9 cellular contexts compared by ENCODE assay signal in the genomic region with DNA sequence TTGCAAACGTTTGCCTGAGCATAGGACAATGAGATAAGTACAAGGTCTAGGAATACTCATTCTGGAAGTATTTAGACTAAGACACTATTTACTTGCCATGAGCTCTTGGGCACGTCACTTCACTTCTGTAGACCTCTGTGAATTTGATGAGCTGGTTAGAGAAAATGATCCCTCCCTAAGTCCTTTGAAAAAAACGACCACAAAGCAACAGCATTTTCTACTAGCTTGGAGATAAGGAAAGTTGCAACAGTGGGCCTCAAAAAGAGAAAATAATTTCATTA. TPM values are rescaled to one million over a fixed set of nuclear protein-coding genes. Genes with fewer than 3 reads are reported as not detected.
DNase-seq lines count a peak whose midpoint lies in the region; ATAC-seq and TF ChIP-seq lines count a peak whose summit lies in the region.
"Had no signal": no experiment of that assay in that cellular context is flagged by ENCODE, and none has a peak within 500 bp of the region (broad histone marks: within the 10 kb centered on the region; RNA-seq: fewer than 3 reads in every experiment).

No MANE protein-coding gene starts in this region.

- no peak for TF ChIP-seq RAD21 in HCT116 (IDR thresholded peaks at IDR 0.05; ENCODE audit: low read depth)

- no peaks in the 10 kb centered on the region for H3K36me3 Mint-ChIP-seq in activated CD8-positive, alpha-beta T cell treated with anti-CD3 and anti-CD28 coated beads for 36 hours (ENCODE audit: low read depth)

- H2AFZ ChIP-seq in HCT116 (ENCODE audit: low read depth, low read length, poor library complexity, severe bottlenecking): peak overlapping the region; percentile 97

- RAD21 ChIA-PET in HCT116 (lab: Charles Lee; ENCODE audit: low non-redundant PET in 1 of 2, low total read pairs in 2 of 2, uncharacterized antibody in 2 of 2, unreplicated experiment in 2 of 2): interaction anchor here in 1 of 2 experiments (1.4 to 1.6 kb wide), 2 partner anchors 8 to 108 kb away, joined by 3 to 4 read pairs; no protein-coding TSS in a partner anchor

- TF ChIP-seq POLR2A in HCT116 (IDR thresholded peaks at IDR 0.05; ENCODE audit: borderline replicate concordance, extremely low read depth, insufficient read depth, insufficient read length): no peak

- peaks cover 6% of the 10 kb centered on the region for H3K4me1 Mint-ChIP-seq in activated CD8-positive, alpha-beta T cell treated with anti-CD3 and anti-CD28 coated beads for 36 hours (ENCODE audit: low read depth)

- DNase-seq in HCT116 (ENCODE audit: low read depth, low spot score) (no peak), astrocyte of the cerebellum (ENCODE audit: low read depth) (no peak)
- DNase-seq in activated CD8-positive, alpha-beta T cell treated with anti-CD3 and anti-CD28 coated beads for 36 hours: no peak
- DNase-seq in stimulated activated CD4-positive, alpha-beta T cell treated with anti-CD3 and anti-CD28 coated beads, Interleukin-1b, Interleukin-23, amount 100 ng/mL, for 48 hours: no peak
- DNase-seq: stimulated activated naive CD8-positive, alpha-beta T cell treated with anti-CD3 and anti-CD28 coated beads, Interleukin-15, amount 100 ng/mL, for 72 hours had no signal

- no peaks in the 10 kb centered on the region for H3K79me2 ChIP-seq in HCT116 (ENCODE audit: insufficient read depth, low read length)

- H3K4me1 ChIP-seq in HCT116 (ENCODE audit: control insufficient read depth in 1 of 2, insufficient read depth in 2 of 2, low read length in 2 of 2) (peaks cover 0 to 22% of the 10 kb centered on the region in 2 experiments; a peak in 2 of 4 replicates), skeletal muscle tissue (ENCODE audit: control insufficient read depth in 3 of 3, insufficient read depth in 3 of 3, low read length in 3 of 3) (peaks cover 5 to 16% (median 6%) of the 10 kb centered on the region in 3 donors)

- H3K27me3 ChIP-seq in HCT116 (ENCODE audit: insufficient read depth, low read length): no peaks in the 10 kb centered on the region
- no peaks in the 10 kb centered on the region for H3K27me3 ChIP-seq in skeletal muscle tissue (ENCODE audit: control insufficient read depth in 3 of 3, insufficient read depth in 3 of 3, low read length in 3 of 3)

- H3K36me3 ChIP-seq in HCT116 (ENCODE audit: control insufficient read depth in 1 of 2, insufficient read depth in 2 of 2, low read length in 2 of 2) (no peaks in the 10 kb centered on the region), skeletal muscle tissue (ENCODE audit: control insufficient read depth in 3 of 3, insufficient read depth in 3 of 3, low read length in 3 of 3) (no peaks in the 10 kb centered on the region)

- in situ Hi-C loops in astrocyte of the cerebellum (cut with HindIII; ENCODE audit: low sequenced_read_pairs): no loop called here

- TF ChIP-seq CTCF in HCT116 (IDR thresholded peaks at IDR 0.05 in 2 of 3, conservative IDR thresholded peaks at IDR 0.05 in 1 of 3; ENCODE audit: borderline replicate concordance in 1 of 3, insufficient read depth in 1 of 3, low read depth in 2 of 3, low read length in 2 of 3) (no peak), astrocyte of the cerebellum (IDR thresholded peaks at IDR 0.05; ENCODE audit: low read depth, low read length, missing control alignments) (no peak)
- no peak for TF ChIP-seq CTCF in activated CD8-positive, alpha-beta T cell treated with anti-CD3 and anti-CD28 coated beads for 36 hours (IDR thresholded peaks at IDR 0.05)

- peaks cover 3% of the 10 kb centered on the region for H3K9me3 Mint-ChIP-seq in activated CD8-positive, alpha-beta T cell treated with anti-CD3 and anti-CD28 coated beads for 36 hours

- no TSS peak for BruUV-seq in HCT116 (replicated peaks; lab: Mats Ljungman, UMichigan)

- intact Hi-C loops in HCT116 (cut with micrococcal nuclease): loop anchor here (2.0 to 5.0 kb wide), 2 partner anchors 38 to 106 kb away; no protein-coding TSS in a partner anchor
- intact Hi-C loops in activated CD8-positive, alpha-beta T cell treated with anti-CD3 and anti-CD28 coated beads for 36 hours (cut with micrococcal nuclease): no loop called here

- no peak overlapping the region for H3K4me3 Mint-ChIP-seq in activated CD8-positive, alpha-beta T cell treated with anti-CD3 and anti-CD28 coated beads for 36 hours

- no peak for ATAC-seq in HCT116
- ATAC-seq in activated CD8-positive, alpha-beta T cell treated with anti-CD3 and anti-CD28 coated beads for 36 hours: no peak
- no peak for ATAC-seq in HG03521 (IDR thresholded peaks at IDR 0.05; ENCODE audit: unreplicated experiment)
- no peak for ATAC-seq in GM21576 (IDR thresholded peaks at IDR 0.05; ENCODE audit: unreplicated experiment)

- H3K27ac Mint-ChIP-seq in activated CD8-positive, alpha-beta T cell treated with anti-CD3 and anti-CD28 coated beads for 36 hours: no peak overlapping the region

- H3K4me3 ChIP-seq in HCT116 (replicated peaks in 1 of 2; ENCODE audit: low read depth in 1 of 2, low read length in 2 of 2) (peak overlapping the region; percentile 75 to 82), astrocyte of the cerebellum (ENCODE audit: low read depth, low read length) (peak overlapping the region; percentile 81), iPS-18c (ENCODE audit: insufficient read depth, low read depth, low read length) (peak overlapping the region; percentile 79; the same call in 1 of the 2 replicates), skeletal muscle tissue (ENCODE audit: low read length in 3 of 3) (peak overlapping the region; percentile 71 to 84 (median 81))

- H4K20me1 ChIP-seq in HCT116 (ENCODE audit: insufficient read depth): no peaks in the 10 kb centered on the region

- H3K9ac ChIP-seq in HCT116 (ENCODE audit: low read length) (no peak overlapping the region; the same call in 1 of the 2 replicates), skeletal muscle tissue (ENCODE audit: low read depth in 1 of 3, low read length in 3 of 3) (peak overlapping the region; percentile 42 to 83 (median 68))

- peak overlapping the region; percentile 100 for H3K4me2 ChIP-seq in HCT116 (ENCODE audit: low read length)

- H3K9me3 ChIP-seq in HCT116 (ENCODE audit: control insufficient read depth in 1 of 2, insufficient read depth in 1 of 2, low read depth in 1 of 2, low read length in 2 of 2): no peaks in the 10 kb centered on the region
- H3K9me3 ChIP-seq in iPS-18c (ENCODE audit: control insufficient read depth, insufficient read depth, low read length): no peaks in the 10 kb centered on the region
- H3K9me3 ChIP-seq in skeletal muscle tissue (ENCODE audit: control insufficient read depth in 3 of 3, low read length in 3 of 3): no peaks in the 10 kb centered on the region

- POLR2A ChIA-PET in HCT116 (lab: Charles Lee): interaction anchor here (1.0 to 3.4 kb wide), 9 partner anchors 8 to 52 kb away, joined by 3 to 21 read pairs (median 6); no protein-coding TSS in a partner anchor
- POLR2A ChIA-PET in activated CD8-positive, alpha-beta T cell treated with anti-CD3 and anti-CD28 coated beads for 36 hours (lab: Charles Lee): no interaction called here

- H3K27ac ChIP-seq in HCT116 (ENCODE audit: low read depth, low read length) (peak overlapping the region; percentile 66), skeletal muscle tissue (ENCODE audit: low read depth, low read length) (peak overlapping the region; percentile 63)

- CTCF ChIA-PET in HCT116 (lab: Charles Lee): interaction anchor here (1.0 to 2.5 kb wide), 4 partner anchors 38 to 108 kb away, joined by 4 to 10 read pairs (median 8); no protein-coding TSS in a partner anchor
- CTCF ChIA-PET in activated CD8-positive, alpha-beta T cell treated with anti-CD3 and anti-CD28 coated beads for 36 hours (lab: Charles Lee): no interaction called here

- no peaks in the 10 kb centered on the region for H3K9me2 ChIP-seq in HCT116 (ENCODE audit: insufficient read depth)

- peaks cover 22% of the 10 kb centered on the region for H3K27me3 Mint-ChIP-seq in activated CD8-positive, alpha-beta T cell treated with anti-CD3 and anti-CD28 coated beads for 36 hours

TF ChIP-seq in HCT116, 20 proteins besides CTCF, POLR2A, EP300 and RAD21:
- no peak for TF ChIP-seq YY1 (IDR thresholded peaks at IDR 0.05; ENCODE audit: extremely low read depth, insufficient replicate concordance, low read depth, low read length)
- no peak for TF ChIP-seq ZNF274 (IDR thresholded peaks at IDR 0.05; ENCODE audit: low read depth, low read length)
- TF ChIP-seq EZH2 (IDR thresholded peaks at IDR 0.05): no peak
- TF ChIP-seq CEBPB (IDR thresholded peaks at IDR 0.05; ENCODE audit: low read depth): no peak
- no peak for TF ChIP-seq POLR2AphosphoS5 (IDR thresholded peaks at IDR 0.05; ENCODE audit: low read depth, low read length)
- no peak for TF ChIP-seq ELF1 (IDR thresholded peaks at IDR 0.05; ENCODE audit: borderline replicate concordance, low read depth)
- no peak for TF ChIP-seq EZH2phosphoT487 (IDR thresholded peaks at IDR 0.05; ENCODE audit: borderline replicate concordance)
- TF ChIP-seq JUND (IDR thresholded peaks at IDR 0.05): no peak
- no peak for TF ChIP-seq TCF7L2 (IDR thresholded peaks at IDR 0.05; ENCODE audit: borderline replicate concordance, extremely low read depth, insufficient read depth, insufficient read length)
- no peak for TF ChIP-seq EGR1 (IDR thresholded peaks at IDR 0.05; ENCODE audit: low read depth)

RNA-seq across cellular contexts. Expression of gene LURAP1L, which starts 1.9 kb away (rescaled TPM):
- total RNA-seq in HCT116 (2021; ENCODE audit: unreplicated experiment) (13.3 TPM), skeletal muscle tissue (14.1 TPM)
- polyA plus RNA-seq in HCT116 (2012): 24.9 and 29.0 TPM in 2 replicates
- total RNA-seq in activated CD8-positive, alpha-beta T cell treated with anti-CD3 and anti-CD28 coated beads for 36 hours: not detected

Comparison
In these comparisons a context has a peak if more than half of its experiments do, and no peak if none do; other contexts are left out.
1. RNA of gene LURAP1L, which starts 1.9 kb away (total RNA-seq): 14.1 TPM in skeletal muscle tissue (single experiment) and 13.3 TPM in HCT116 (single experiment); not detected in activated CD8-positive, alpha-beta T cell treated with anti-CD3 and anti-CD28 coated beads for 36 hours; every median in the first group is over 10 times any median in the second.
2. Peak in every context shown above with its lines, with median percentiles within 50 percentile points of each other: H3K4me3 ChIP-seq.